Comparison of ENCODE assay signal across 8 cellular contexts in genomic region chr9:20319641-20320337, GRCh38.
DNase-seq lines count a peak whose midpoint lies in the region.

No MANE protein-coding gene starts in this region.

- DNase-seq in activated CD4-positive, alpha-beta T cell treated with anti-CD3 and anti-CD28 coated beads for 48 hours: peak; percentile 46
- DNase-seq in activated CD4-positive, alpha-beta T cell treated with anti-CD3 and anti-CD28 coated beads, Interleukin-2, amount 50 U/mL, for 4 hours: no peak
- peak; percentile 13 for DNase-seq in RPMI7951 (ENCODE audit: low read depth)
- peak; percentile 35 for DNase-seq in fibroblast of gingiva (ENCODE audit: low read depth)
- DNase-seq in COLO829 (ENCODE audit: low spot score): no peak
- DNase-seq in cerebellum (ENCODE audit: low spot score): no peak
- no peak for DNase-seq in medulla oblongata (ENCODE audit: extremely low spot score)

- H3K4me3 ChIP-seq in stomach smooth muscle (ENCODE audit: low read length in 2 of 2): no peak overlapping the region

- peaks cover 0 to 3% of the 10 kb centered on the region in 2 donors for H3K9me3 ChIP-seq in stomach smooth muscle (ENCODE audit: control insufficient read depth in 2 of 2, low read length in 2 of 2)

- H3K27ac ChIP-seq in stomach smooth muscle (ENCODE audit: low read length): peak overlapping the region; percentile 24

- peaks cover 18% of the 10 kb centered on the region for H3K4me1 ChIP-seq in stomach smooth muscle (ENCODE audit: control insufficient read depth, insufficient read depth, low read length)

- no peaks in the 10 kb centered on the region for H3K36me3 ChIP-seq in stomach smooth muscle (ENCODE audit: control insufficient read depth in 2 of 2, insufficient read depth in 2 of 2, low read length in 2 of 2)

- no peak overlapping the region for H3K9ac ChIP-seq in stomach smooth muscle (ENCODE audit: low read length in 2 of 2)

- H3K27me3 ChIP-seq in stomach smooth muscle (ENCODE audit: control insufficient read depth in 1 of 2, insufficient read depth in 2 of 2, low read length in 2 of 2): no peaks in the 10 kb centered on the region

Comparison
In these comparisons a context has a peak if more than half of its experiments do, and no peak if none do; other contexts are left out.
1. DNase-seq: peak in activated CD4-positive, alpha-beta T cell treated with anti-CD3 and anti-CD28 coated beads for 48 hours (single experiment), RPMI7951 (single experiment) and fibroblast of gingiva (single experiment); none in activated CD4-positive, alpha-beta T cell treated with anti-CD3 and anti-CD28 coated beads, Interleukin-2, amount 50 U/mL, for 4 hours (0 of 2), COLO829 (single experiment), cerebellum (single experiment) and medulla oblongata (single experiment).